ENCODE assay signal across 2 cellular contexts in genomic region chr16:74394131-74394530, GRCh38. TPM values are rescaled to one million over a fixed set of nuclear protein-coding genes. Genes with fewer than 3 reads are reported as not detected.
"Had no signal": no experiment of that assay in that cellular context is flagged by ENCODE, and none has a peak within 500 bp of the region (broad histone marks: within the 10 kb centered on the region; RNA-seq: fewer than 3 reads in every experiment).

No MANE protein-coding gene starts in this region.

RNA-seq across cellular contexts. Expression of gene NPIPB15, which starts 18.0 kb away (rescaled TPM):
- total RNA-seq: vagina had no signal

RNA-seq across cellular contexts. Expression of gene CLEC18B, which starts 27.1 kb away (rescaled TPM):
- polyA plus RNA-seq: naive thymus-derived CD8-positive, alpha-beta T cell had no signal
